Comparison of ENCODE assay signal across 24 cellular contexts in genomic region chr9:132683873-132684272, GRCh38.
"Had no signal": no experiment of that assay in that cellular context is flagged by ENCODE, and none has a peak within 500 bp of the region (broad histone marks: within the 10 kb centered on the region; RNA-seq: fewer than 3 reads in every experiment).

No MANE protein-coding gene starts in this region.

- H3K27me3 Mint-ChIP-seq: memory B cell; progenitor cell of endocrine pancreas; stimulated activated naive B cell treated with anti-CD40 and anti-IgM and Interleukin-4, amounts not matched to agents 10 μg/mL and 1 μg/mL and 100 μg/mL, for 72 hours; stimulated activated naive CD8-positive, alpha-beta T cell treated with anti-CD3 and anti-CD28 coated beads, Interleukin-15, Interleukin-2, amounts not matched to agents 100 ng/mL and 50 ng/mL, for 24 hours had no signal

- H3K27ac ChIP-seq: dorsolateral prefrontal cortex, epithelial cell of prostate, gastrocnemius medialis, neutrophil, parathyroid adenoma, sigmoid colon, thoracic aorta, tibial nerve, upper lobe of left lung had no signal

- DNase-seq: cerebellar nuclear complex; cortex of kidney; dorsolateral prefrontal cortex; effector CD4-positive, alpha-beta T cell; foreskin fibroblast; gastrocnemius medialis; head of caudate nucleus; hippocampal formation; left colon; natural killer cell; sigmoid colon; stimulated activated CD4-positive, alpha-beta T cell treated with anti-CD3 and anti-CD28 coated beads, Interleukin-4, amount 100 ng/mL, for 4 hours; stimulated activated naive B cell treated with anti-CD40 and anti-IgM and Interleukin-4, amounts not matched to agents 10 μg/mL and 1 μg/mL and 100 μg/mL, for 72 hours; upper lobe of left lung had no signal

- H3K4me3 Mint-ChIP-seq: memory B cell; natural killer cell; stimulated activated naive B cell treated with anti-CD40 and anti-IgM and Interleukin-4, amounts not matched to agents 10 μg/mL and 1 μg/mL and 100 μg/mL, for 72 hours; stimulated activated naive CD8-positive, alpha-beta T cell treated with anti-CD3 and anti-CD28 coated beads, Interleukin-15, Interleukin-2, amounts not matched to agents 100 ng/mL and 50 ng/mL, for 24 hours had no signal

- ATAC-seq: esophagus mucosa; gastrocnemius medialis; left colon; natural killer cell; stimulated activated naive B cell treated with anti-CD40 and anti-IgM and Interleukin-4, amounts not matched to agents 10 μg/mL and 1 μg/mL and 100 μg/mL, for 72 hours had no signal

- H3K4me1 ChIP-seq: gastrocnemius medialis, parathyroid adenoma, upper lobe of left lung had no signal

- H3K9me3 ChIP-seq: gastrocnemius medialis, neutrophil, sigmoid colon, thoracic aorta, tibial nerve, upper lobe of left lung had no signal

- H3K4me3 ChIP-seq: dorsolateral prefrontal cortex, gastrocnemius medialis, lung, sigmoid colon, thoracic aorta, tibial nerve, upper lobe of left lung had no signal

- H3K9me3 Mint-ChIP-seq: memory B cell; natural killer cell; stimulated activated naive B cell treated with anti-CD40 and anti-IgM and Interleukin-4, amounts not matched to agents 10 μg/mL and 1 μg/mL and 100 μg/mL, for 72 hours; stimulated activated naive CD8-positive, alpha-beta T cell treated with anti-CD3 and anti-CD28 coated beads, Interleukin-15, Interleukin-2, amounts not matched to agents 100 ng/mL and 50 ng/mL, for 24 hours had no signal

- H3K27ac Mint-ChIP-seq: memory B cell; natural killer cell; progenitor cell of endocrine pancreas; stimulated activated naive CD8-positive, alpha-beta T cell treated with anti-CD3 and anti-CD28 coated beads, Interleukin-15, Interleukin-2, amounts not matched to agents 100 ng/mL and 50 ng/mL, for 24 hours had no signal

- H3K27me3 ChIP-seq: dorsolateral prefrontal cortex, gastrocnemius medialis, neutrophil, sigmoid colon, tibial nerve, upper lobe of left lung had no signal
